ENCODE assay signal across 8 cellular contexts in the genomic region with DNA sequence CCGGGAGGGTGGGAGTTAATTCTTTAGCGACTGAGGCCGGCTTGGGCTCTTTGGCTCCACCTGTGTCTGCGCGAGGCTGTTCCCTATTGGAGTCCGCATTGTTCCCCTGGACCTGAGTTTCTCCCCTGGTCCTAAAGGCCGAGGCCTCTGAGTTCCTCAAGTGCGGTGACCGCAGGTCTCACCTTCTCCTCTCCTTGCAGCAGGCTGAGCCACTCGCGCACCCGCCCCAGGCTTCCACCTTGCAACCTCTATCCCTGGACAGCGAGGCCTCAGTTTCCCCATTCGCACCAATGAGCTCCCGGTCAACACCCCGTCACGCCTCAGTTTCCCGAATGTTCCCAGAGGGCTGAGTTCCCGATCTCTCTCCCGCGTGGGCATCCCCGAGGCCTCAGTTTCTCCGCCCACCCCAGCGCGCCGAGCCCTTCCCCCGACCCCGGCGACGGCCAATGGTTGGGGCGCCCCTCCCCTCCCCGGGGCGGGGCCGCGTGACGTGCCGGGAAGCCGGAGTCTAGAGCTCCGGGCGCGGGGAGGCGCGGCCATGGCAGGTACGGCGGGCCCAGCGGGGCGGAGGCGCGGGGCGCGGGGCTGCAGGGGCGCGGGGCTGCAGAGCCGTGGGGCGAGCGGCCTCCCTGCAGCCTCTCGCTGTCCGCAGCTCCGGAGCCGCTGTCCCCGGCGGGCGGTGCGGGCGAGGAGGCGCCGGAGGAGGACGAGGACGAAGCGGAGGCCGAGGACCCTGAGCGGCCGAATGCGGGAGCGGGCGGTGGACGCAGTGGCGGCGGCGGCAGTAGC. TPM values are rescaled to one million over a fixed set of nuclear protein-coding genes. Genes with fewer than 3 reads are reported as not detected.
DNase-seq lines count a peak whose midpoint lies in the region; ATAC-seq and TF ChIP-seq lines count a peak whose summit lies in the region.

A gene with protein sequence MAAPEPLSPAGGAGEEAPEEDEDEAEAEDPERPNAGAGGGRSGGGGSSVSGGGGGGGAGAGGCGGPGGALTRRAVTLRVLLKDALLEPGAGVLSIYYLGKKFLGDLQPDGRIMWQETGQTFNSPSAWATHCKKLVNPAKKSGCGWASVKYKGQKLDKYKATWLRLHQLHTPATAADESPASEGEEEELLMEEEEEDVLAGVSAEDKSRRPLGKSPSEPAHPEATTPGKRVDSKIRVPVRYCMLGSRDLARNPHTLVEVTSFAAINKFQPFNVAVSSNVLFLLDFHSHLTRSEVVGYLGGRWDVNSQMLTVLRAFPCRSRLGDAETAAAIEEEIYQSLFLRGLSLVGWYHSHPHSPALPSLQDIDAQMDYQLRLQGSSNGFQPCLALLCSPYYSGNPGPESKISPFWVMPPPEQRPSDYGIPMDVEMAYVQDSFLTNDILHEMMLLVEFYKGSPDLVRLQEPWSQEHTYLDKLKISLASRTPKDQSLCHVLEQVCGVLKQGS (plus strand): TSS at position 507 of the 789 bp plus-strand sequence. CDS start 32 bp downstream, at position 539.

- H3F3A ChIP-seq in OCI-LY1 (ENCODE audit: insufficient read depth, low read length): no peaks in the 10 kb centered on the region

- H3K9ac ChIP-seq in OCI-LY1 (ENCODE audit: low read length): peak within 1 kb of the TSS; percentile 87

- no peaks in the 10 kb centered on the region for H3K9me2 ChIP-seq in OCI-LY1 (ENCODE audit: low read depth, low read length)

- H3K79me2 ChIP-seq in OCI-LY1 (ENCODE audit: insufficient read depth, low read length): no peaks in the 10 kb centered on the region

- peak within 1 kb of the TSS; percentile 79 for H3K4me2 ChIP-seq in OCI-LY1 (ENCODE audit: low read length)

- H3K27me3 ChIP-seq in OCI-LY1 (ENCODE audit: insufficient read depth, low read length): no peaks in the 10 kb centered on the region

- H3K9me3 ChIP-seq in OCI-LY1 (ENCODE audit: low read length): no peaks in the 10 kb centered on the region

- DNase-seq in CMK (ENCODE audit: low read depth): peak; percentile 56
- DNase-seq in HS-5 (ENCODE audit: low read depth): peak; percentile 45
- peak; percentile 94 for DNase-seq in activated T-cell treated with anti-CD3 and anti-CD28 coated beads for 1 hour (ENCODE audit: low read depth)
- DNase-seq in epithelial cell of esophagus (ENCODE audit: low read depth): peak; percentile 91
- peak; percentile 93 for DNase-seq in mucosa of gallbladder (ENCODE audit: low spot score)
- peak; percentile 81 to 84 for DNase-seq in stimulated activated CD8-positive, alpha-beta memory T cell treated with anti-CD3 and anti-CD28 coated beads, Interleukin-4, amount 100 ng/mL, for 4 hours (ENCODE audit: low read depth in 2 of 2, low spot score in 1 of 2)

- H4K20me1 ChIP-seq in OCI-LY1 (ENCODE audit: insufficient read depth, low read length): no peaks in the 10 kb centered on the region

- TF ChIP-seq CTCF in OCI-LY1 (IDR thresholded peaks at IDR 0.05; ENCODE audit: low read length): peak; percentile 27; the same call in 1 of the 2 replicates
- TF ChIP-seq CTCF in epithelial cell of esophagus (IDR thresholded peaks at IDR 0.05; ENCODE audit: insufficient read depth, low read depth, low read length, missing control alignments): peak; percentile 42

- ATAC-seq in GM19467 (IDR thresholded peaks at IDR 0.05; ENCODE audit: unreplicated experiment): peak; percentile 44

- peak within 1 kb of the TSS; percentile 93 for H2AFZ ChIP-seq in OCI-LY1 (ENCODE audit: low read length)

- H3K4me3 ChIP-seq in OCI-LY1 (ENCODE audit: low read depth, low read length, poor library complexity, severe bottlenecking): peak within 1 kb of the TSS; percentile 87
- peak within 1 kb of the TSS; percentile 85 for H3K4me3 ChIP-seq in epithelial cell of esophagus (ENCODE audit: low read length)

- peak within 1 kb of the TSS; percentile 86 for H3K27ac ChIP-seq in OCI-LY1 (ENCODE audit: low read depth, low read length, poor library complexity, severe bottlenecking)

- peaks cover 17% of the 10 kb centered on the region for H3K4me1 ChIP-seq in OCI-LY1 (ENCODE audit: insufficient read depth, low read length, severe bottlenecking)

- H3K36me3 ChIP-seq in OCI-LY1 (ENCODE audit: insufficient read depth, low read length): peaks cover 15% of the 10 kb centered on the region

RNA-seq across cellular contexts. Expression of the gene that starts here (rescaled TPM):
- 26.1 TPM for total RNA-seq in mucosa of gallbladder

Comparison
In these comparisons a context has a peak if more than half of its experiments do, and no peak if none do; other contexts are left out.
1. Peak in every context shown above with its lines: DNase-seq, ATAC-seq, H3K4me3 ChIP-seq and H3K27ac ChIP-seq.